In genomic region chr21:24298040-24298439, GRCh38 we compare ENCODE assay signal across 21 cellular contexts.
DNase-seq lines count a peak whose midpoint lies in the region; ATAC-seq, FAIRE-seq and TF ChIP-seq lines count a peak whose summit lies in the region.
"Had no signal": no experiment of that assay in that cellular context is flagged by ENCODE, and none has a peak within 500 bp of the region (broad histone marks: within the 10 kb centered on the region; RNA-seq: fewer than 3 reads in every experiment).

No MANE protein-coding gene starts in this region.

- FAIRE-seq in A204.1 (lab: Jason Lieb, UNC), result peak; percentile 9
- FAIRE-seq: A549, D721Med, GM12878, GM12892, GM18507 had no signal

- H3F3A ChIP-seq in neural cell (ENCODE audit: insufficient read depth, low read length, poor library complexity, severe bottlenecking), result no peaks in the 10 kb centered on the region

- H3K9ac ChIP-seq in IMR-90 (ENCODE audit: low read depth, low read length) (no peak overlapping the region), neural cell (ENCODE audit: low read length) (no peak overlapping the region)
- H3K9ac ChIP-seq: BLaER1 treated with 17β-estradiol and CSF1 and Interleukin-3, amounts not matched to agents 10 nM and 100 nM had no signal

- dilution Hi-C loops in IMR-90 (cut with HindIII; ENCODE audit: low sequenced_read_pairs, unreplicated experiment), result no loop called here

- H2AFZ ChIP-seq in IMR-90 (replicated peaks; ENCODE audit: low read length, poor library complexity) (no peak overlapping the region), neural cell (ENCODE audit: low read depth, low read length) (no peak overlapping the region)

- H3K79me2 ChIP-seq in neural cell (replicated peaks; ENCODE audit: insufficient read depth, low read length), result no peaks in the 10 kb centered on the region

- no peak for DNase-seq in IMR-90
- DNase-seq in KBM-7, result no peak
- DNase-seq in DMS79 (lab: John Stamatoyannopoulos, UW), result no peak
- DNase-seq: 8988T; AML-193; Caco-2; Calu3; CD4-positive, alpha-beta T cell; CD8-positive, alpha-beta T cell; DND-41; EL; GDM1 had no signal

- no peak overlapping the region for H2BK120ac ChIP-seq in IMR-90 (ENCODE audit: low read depth, low read length)

- no peak overlapping the region for H2BK15ac ChIP-seq in IMR-90 (ENCODE audit: low read depth, low read length)

- H3K4me3 ChIP-seq in IMR-90 (ENCODE audit: insufficient read depth, low read depth, low read length) (no peak overlapping the region), neural cell (ENCODE audit: low read length) (no peak overlapping the region)
- H3K4me3 ChIP-seq: A549; BLaER1 treated with 17β-estradiol and CSF1 and Interleukin-3, amounts not matched to agents 10 nM and 100 nM; GM12878 had no signal

- no peak overlapping the region for H3K27ac ChIP-seq in IMR-90 (ENCODE audit: insufficient read depth, low read length)
- peak overlapping the region; percentile 54 for H3K27ac ChIP-seq in neural cell (ENCODE audit: low read length)
- H3K27ac ChIP-seq: A549; BLaER1 treated with 17β-estradiol and CSF1 and Interleukin-3, amounts not matched to agents 10 nM and 100 nM; C4-2B had no signal

- H3K36me3 ChIP-seq in IMR-90 (ENCODE audit: control insufficient read depth, insufficient read depth, low read length) (no peaks in the 10 kb centered on the region), neural cell (ENCODE audit: insufficient read depth, low read length) (no peaks in the 10 kb centered on the region)
- H3K36me3 ChIP-seq: BLaER1 treated with 17β-estradiol and CSF1 and Interleukin-3, amounts not matched to agents 10 nM and 100 nM had no signal

- H2BK20ac ChIP-seq in IMR-90 (ENCODE audit: low read depth, low read length), result no peak overlapping the region

- BruUV-seq in IMR-90 (replicated peaks; lab: Mats Ljungman, UMichigan), result no TSS peak

- no CpG with 5 or more reads among the region's 1 CpG for WGBS in IMR-90 (ENCODE audit: extremely low coverage in 2 of 2, insufficient read length in 1 of 2), 2 experiments

- no peak overlapping the region for H2AK5ac ChIP-seq in IMR-90 (ENCODE audit: low read depth, low read length)

- no peaks in the 10 kb centered on the region for H3K9me1 ChIP-seq in IMR-90 (ENCODE audit: insufficient read depth, low read length)

- no peaks in the 10 kb centered on the region for H3K4me1 ChIP-seq in IMR-90 (ENCODE audit: control insufficient read depth, insufficient read depth, low read length)
- H3K4me1 ChIP-seq: A549, Caco-2 had no signal

- no peak overlapping the region for H3K4ac ChIP-seq in IMR-90 (ENCODE audit: low read depth, low read length)

- TF ChIP-seq CTCF in IMR-90 (conservative IDR thresholded peaks at IDR 0.05; ENCODE audit: low read depth, low read length) (no peak), neural cell (IDR thresholded peaks at IDR 0.05; ENCODE audit: poor library complexity, severe bottlenecking) (no peak)

- no peak overlapping the region for H3K4me2 ChIP-seq in IMR-90 (ENCODE audit: low read depth, low read length)
- H3K4me2 ChIP-seq in neural cell (ENCODE audit: low read length), result no peak overlapping the region
- H3K4me2 ChIP-seq: A549; BLaER1 treated with 17β-estradiol and CSF1 and Interleukin-3, amounts not matched to agents 10 nM and 100 nM had no signal

- H3K23ac ChIP-seq in IMR-90 (ENCODE audit: low read depth, low read length), result no peak overlapping the region

- H3K79me1 ChIP-seq in IMR-90 (ENCODE audit: low read depth in 1 of 2, low read length in 2 of 2), result no peaks in the 10 kb centered on the region

- POLR2A ChIA-PET in IMR-90 (lab: Charles Lee; ENCODE audit: unreplicated experiment), result interaction anchor here (0.6 kb wide), 1 partner anchor 9 kb away, joined by 5 read pairs; no protein-coding TSS in a partner anchor

- no peak overlapping the region for H3K56ac ChIP-seq in IMR-90 (ENCODE audit: extremely low read depth, insufficient read depth, low read length)

- H2AK9ac ChIP-seq in IMR-90 (replicated peaks; ENCODE audit: low read depth, low read length, poor library complexity), result no peak overlapping the region

- H2BK5ac ChIP-seq in IMR-90 (ENCODE audit: low read depth, low read length, poor library complexity, severe bottlenecking), result no peak overlapping the region

- H4K91ac ChIP-seq in IMR-90 (ENCODE audit: insufficient read depth, low read depth, low read length), result no peak overlapping the region

- no peak for TF ChIP-seq POLR2A in IMR-90 (IDR thresholded peaks at IDR 0.05; ENCODE audit: low read depth, low read length)

- H3K9me2 ChIP-seq in neural cell (ENCODE audit: insufficient read depth, low read length), result no peaks in the 10 kb centered on the region

- TF ChIP-seq EP300 in neural cell (conservative IDR thresholded peaks at IDR 0.05; ENCODE audit: poor library complexity, severe bottlenecking), result no peak

- ATAC-seq in IMR-90 (ENCODE audit: low read depth), result no peak
- ATAC-seq: A549; CD8-positive, alpha-beta T cell; GM12878 had no signal

- no peaks in the 10 kb centered on the region for H3K27me3 ChIP-seq in IMR-90 (ENCODE audit: control insufficient read depth, insufficient read depth, low read length)
- no peaks in the 10 kb centered on the region for H3K27me3 ChIP-seq in neural cell (ENCODE audit: insufficient read depth, low read depth, low read length)
- H3K27me3 ChIP-seq: BLaER1 treated with 17β-estradiol and CSF1 and Interleukin-3, amounts not matched to agents 10 nM and 100 nM had no signal

- in situ Hi-C loops in IMR-90 (cut with MboI; ENCODE audit: low sequenced_read_pairs), result no loop called here
- in situ Hi-C loops in KBM-7 (cut with MboI; ENCODE audit: low pct_unique_long_range_greater_than_20kb, low sequenced_read_pairs), result no loop called here

- H4K20me1 ChIP-seq in IMR-90 (ENCODE audit: insufficient read depth, low read length) (no peaks in the 10 kb centered on the region), neural cell (ENCODE audit: insufficient read depth) (no peaks in the 10 kb centered on the region)
- H4K20me1 ChIP-seq: BLaER1 treated with 17β-estradiol and CSF1 and Interleukin-3, amounts not matched to agents 10 nM and 100 nM had no signal

- no peaks in the 10 kb centered on the region for H3K9me3 ChIP-seq in IMR-90 (ENCODE audit: control insufficient read depth, insufficient read depth, low read length)
- H3K9me3 ChIP-seq in neural cell (ENCODE audit: low read length), result no peaks in the 10 kb centered on the region
- H3K9me3 ChIP-seq: A549; BLaER1 treated with 17β-estradiol and CSF1 and Interleukin-3, amounts not matched to agents 10 nM and 100 nM; Caco-2 had no signal

- no peak overlapping the region for H4K5ac ChIP-seq in IMR-90 (ENCODE audit: low read depth, low read length)

- H3K18ac ChIP-seq in IMR-90 (ENCODE audit: low read depth, low read length), result no peak overlapping the region

- intact Hi-C loops in IMR-90 (cut with micrococcal nuclease), result no loop called here

- no peak overlapping the region for H3K14ac ChIP-seq in IMR-90 (replicated peaks; ENCODE audit: low read depth, low read length)

- CTCF ChIA-PET in IMR-90 (lab: Yijun Ruan, JAX), result no interaction called here

- no peak overlapping the region for H4K8ac ChIP-seq in IMR-90 (ENCODE audit: low read depth in 2 of 2, low read length in 2 of 2)

- TF ChIP-seq RAD21 in IMR-90 (IDR thresholded peaks at IDR 0.05; ENCODE audit: low read length) (no peak), neural cell (conservative IDR thresholded peaks at IDR 0.05) (no peak)

TF ChIP-seq in IMR-90, 13 proteins besides CTCF, POLR2A, EP300 and RAD21:
- TF ChIP-seq NFE2L2 (IDR thresholded peaks at IDR 0.05; ENCODE audit: low read depth, low read length) (no peak), RCOR1 (IDR thresholded peaks at IDR 0.05; ENCODE audit: insufficient replicate concordance, low read length) (no peak), USF2 (IDR thresholded peaks at IDR 0.05; ENCODE audit: low read depth, low read length) (no peak), CHD1 (IDR thresholded peaks at IDR 0.05; ENCODE audit: low read depth, low read length) (no peak), SMC3 (IDR thresholded peaks at IDR 0.05; ENCODE audit: low read depth, low read length) (no peak), CEBPB (IDR thresholded peaks at IDR 0.05; ENCODE audit: low read depth, low read length) (peak; percentile 76), FOS (IDR thresholded peaks at IDR 0.05; ENCODE audit: low read depth, low read length) (no peak)

TF ChIP-seq in neural cell, 6 proteins besides CTCF, POLR2A, EP300 and RAD21:
- TF ChIP-seq TAF1 (IDR thresholded peaks at IDR 0.05; ENCODE audit: low read depth), result no peak
- TF ChIP-seq POLR2AphosphoS5 (IDR thresholded peaks at IDR 0.05), result no peak
- TF ChIP-seq REST (IDR thresholded peaks at IDR 0.05; ENCODE audit: borderline replicate concordance), result no peak
- no peak for TF ChIP-seq EZH2 (IDR thresholded peaks at IDR 0.05; ENCODE audit: borderline replicate concordance, insufficient read depth, low read length, poor library complexity, severe bottlenecking)
- no peak for TF ChIP-seq SMC3 (conservative IDR thresholded peaks at IDR 0.05; ENCODE audit: poor library complexity)
- no peak for TF ChIP-seq MXI1 (conservative IDR thresholded peaks at IDR 0.05; ENCODE audit: poor library complexity, severe bottlenecking)
